ENCODE assay signal across 29 cellular contexts in genomic region chr3:74314696-74315095, GRCh38.
"Had no signal": no experiment of that assay in that cellular context is flagged by ENCODE, and none has a peak within 500 bp of the region (broad histone marks: within the 10 kb centered on the region; RNA-seq: fewer than 3 reads in every experiment).

No MANE protein-coding gene starts in this region.

- DNase-seq: activated CD4-positive, alpha-beta memory T cell treated with anti-CD3 and anti-CD28 coated beads, Interleukin-2, amount 10 ng/mL, durations not matched to agents 7 days and 5 days; activated CD4-positive, alpha-beta T cell treated with anti-CD3 and anti-CD28 coated beads, Interleukin-2, amount 10 ng/mL, durations not matched to agents 24 days and 14 days; activated CD4-positive, CD25-positive, alpha-beta regulatory T cell treated with anti-CD3 and anti-CD28 coated beads, Interleukin-2, amount 50 U/mL, for 72 hours; activated CD8-positive, alpha-beta memory T cell treated with anti-CD3 and anti-CD28 coated beads, Interleukin-2, amount 50 U/mL, for 48 hours; activated gamma-delta T cell treated with Interleukin-2 at 50 U/mL for 16 hours; activated naive CD4-positive, alpha-beta T cell treated with anti-CD3 and anti-CD28 coated beads, Interleukin-2, amount 50 U/mL, for 16 hours; activated T-cell treated with anti-CD3 and anti-CD28 coated beads, Interleukin-2, amount 50 U/mL, for 24 hours; amniotic stem cell; brain microvascular endothelial cell; central memory CD4-positive, alpha-beta T cell; gastrocnemius medialis; glutamatergic neuron; left colon; midbrain; naive thymus-derived CD4-positive, alpha-beta T cell; occipital lobe; psoas muscle; sigmoid colon; stimulated activated CD4-positive, alpha-beta T cell treated with anti-CD3 and anti-CD28 coated beads, Interleukin-1b, Interleukin-23, amount 100 ng/mL, for 48 hours; stimulated activated CD4-positive, alpha-beta T cell treated with anti-CD3 and anti-CD28 coated beads, Interleukin-4, amount 100 ng/mL, for 4 hours; stimulated activated CD8-positive, alpha-beta memory T cell treated with anti-CD3 and anti-CD28 coated beads, Interleukin-4, amount 100 ng/mL, for 48 hours; stimulated activated naive CD8-positive, alpha-beta T cell treated with anti-CD3 and anti-CD28 coated beads, Interleukin-15, amount 100 ng/mL, for 72 hours; substantia nigra; T-helper 9 cell; thyroid gland had no signal

- H3K9me3 ChIP-seq: gastrocnemius medialis, psoas muscle, thyroid gland had no signal

- H2AFZ ChIP-seq: neural progenitor cell, parathyroid adenoma had no signal

- H3K9ac ChIP-seq: neural progenitor cell, parathyroid adenoma had no signal

- H3K4me3 ChIP-seq: esophagus muscularis mucosa, gastrocnemius medialis, neural progenitor cell, psoas muscle, sigmoid colon, smooth muscle cell, thyroid gland had no signal

- H3K27me3 ChIP-seq: brain microvascular endothelial cell, esophagus muscularis mucosa, gastrocnemius medialis, neural progenitor cell, sigmoid colon, thyroid gland had no signal

- H3K79me2 ChIP-seq: parathyroid adenoma had no signal

- H3K36me3 ChIP-seq: brain microvascular endothelial cell, esophagus muscularis mucosa, gastrocnemius medialis, neural progenitor cell, sigmoid colon, thyroid gland had no signal

- H3K4me1 ChIP-seq: esophagus muscularis mucosa, gastrocnemius medialis, neural progenitor cell, parathyroid adenoma, psoas muscle, sigmoid colon, thyroid gland had no signal

- H3K27ac ChIP-seq: brain microvascular endothelial cell, esophagus muscularis mucosa, gastrocnemius medialis, neural progenitor cell, parathyroid adenoma, psoas muscle, sigmoid colon, thyroid gland had no signal

- H3K4me2 ChIP-seq: neural progenitor cell, smooth muscle cell had no signal
